9 cellular contexts compared by ENCODE assay signal in genomic region chr10:110865804-110866482, GRCh38. TPM values are rescaled to one million over a fixed set of nuclear protein-coding genes. Genes with fewer than 3 reads are reported as not detected.
A peak's percentile ranks its signal among the peaks of the same experiment; 100 is the strongest.
DNase-seq lines count a peak whose midpoint lies in the region; ATAC-seq, FAIRE-seq and TF ChIP-seq lines count a peak whose summit lies in the region.
"Had no signal": no experiment of that assay in that cellular context is flagged by ENCODE, and none has a peak within 500 bp of the region (broad histone marks: within the 10 kb centered on the region; RNA-seq: fewer than 3 reads in every experiment).

No MANE protein-coding gene starts in this region.

- POLR2A ChIA-PET in IMR-90 (lab: Charles Lee; ENCODE audit: unreplicated experiment), result no interaction called here

- dilution Hi-C loops in IMR-90 (cut with HindIII; ENCODE audit: low sequenced_read_pairs, unreplicated experiment), result no loop called here

- no peak overlapping the region for H2BK15ac ChIP-seq in IMR-90 (ENCODE audit: low read depth, low read length)

- H3K18ac ChIP-seq in IMR-90 (ENCODE audit: low read depth, low read length), result 0 out of 2 replicates have a peak overlapping the region, but pooled peaks have one; percentile 12

- no peaks in the 10 kb centered on the region for H4K20me1 ChIP-seq in IMR-90 (ENCODE audit: insufficient read depth, low read length)

- H3K27ac ChIP-seq in IMR-90 (ENCODE audit: insufficient read depth, low read length), result no peak overlapping the region
- peak overlapping the region; percentile 76 to 85 for H3K27ac ChIP-seq in breast epithelium
- H3K27ac ChIP-seq in prostate gland, result peak overlapping the region; percentile 72 to 74
- H3K27ac ChIP-seq in heart left ventricle, result peak overlapping the region in 6 of 12 donors; percentile 9 to 99 (median 62)
- H3K27ac ChIP-seq: VCaP had no signal

- H3K79me1 ChIP-seq in IMR-90 (ENCODE audit: low read depth in 1 of 2, low read length in 2 of 2), result peaks cover 0 to 4% of the 10 kb centered on the region in 2 experiments; a peak in 1 of 4 replicates

- H3K56ac ChIP-seq in IMR-90 (ENCODE audit: extremely low read depth, insufficient read depth, low read length), result no peak overlapping the region

- H3K4me1 ChIP-seq in IMR-90 (ENCODE audit: control insufficient read depth, insufficient read depth, low read length) (peaks cover 9% of the 10 kb centered on the region), breast epithelium (peaks cover 0 to 19% of the 10 kb centered on the region in 2 donors), prostate gland (replicated peaks) (peaks cover 4% of the 10 kb centered on the region), heart left ventricle (peaks cover 0 to 99% (median 12%) of the 10 kb centered on the region in 12 donors)

- no peak overlapping the region; the same call in 1 of the 2 replicates for H4K91ac ChIP-seq in IMR-90 (ENCODE audit: insufficient read depth, low read depth, low read length)

- in situ Hi-C loops in IMR-90 (cut with MboI; ENCODE audit: low sequenced_read_pairs), result no loop called here

- no peak overlapping the region for H3K14ac ChIP-seq in IMR-90 (replicated peaks; ENCODE audit: low read depth, low read length)

- CTCF ChIA-PET in IMR-90 (lab: Yijun Ruan, JAX), result no interaction called here

- H3K36me3 ChIP-seq in IMR-90 (ENCODE audit: control insufficient read depth, insufficient read depth, low read length) (no peaks in the 10 kb centered on the region), breast epithelium (no peaks in the 10 kb centered on the region), prostate gland (no peaks in the 10 kb centered on the region), heart left ventricle (no peaks in the 10 kb centered on the region)

- H2BK120ac ChIP-seq in IMR-90 (ENCODE audit: low read depth, low read length), result no peak overlapping the region

- WGBS in IMR-90 (ENCODE audit: extremely low coverage in 2 of 2, insufficient read length in 1 of 2), 2 experiments, result 60% methylated on average over 1 of the region's 4 CpGs; no CpG with 5 or more reads in 1 of the 2 experiments
- WGBS in prostate gland, result 40% methylated on average over 4 of the region's 4 CpGs
- 77 to 86% (median 82%) methylated on average over 4 of the region's 4 CpGs for WGBS in heart left ventricle, 4 donors

- no peaks in the 10 kb centered on the region for H3K27me3 ChIP-seq in IMR-90 (ENCODE audit: control insufficient read depth, insufficient read depth, low read length)
- H3K27me3 ChIP-seq in breast epithelium, result no peaks in the 10 kb centered on the region
- H3K27me3 ChIP-seq in prostate gland (replicated peaks; ENCODE audit: insufficient read depth), result no peaks in the 10 kb centered on the region
- H3K27me3 ChIP-seq in heart left ventricle, result no peaks in the 10 kb centered on the region

- no peak overlapping the region for H3K9ac ChIP-seq in IMR-90 (ENCODE audit: low read depth, low read length)

- no peak overlapping the region for H3K4me3 ChIP-seq in IMR-90 (ENCODE audit: insufficient read depth, low read depth, low read length)
- H3K4me3 ChIP-seq in breast epithelium, result no peak overlapping the region
- no peak overlapping the region for H3K4me3 ChIP-seq in prostate gland
- no peak overlapping the region for H3K4me3 ChIP-seq in heart left ventricle

- peak; percentile 5 for FAIRE-seq in GM12891 (lab: Jason Lieb, UNC)

- no TSS peak for BruUV-seq in IMR-90 (replicated peaks; lab: Mats Ljungman, UMichigan)

- no peak overlapping the region; the same call in 1 of the 2 replicates for H3K4ac ChIP-seq in IMR-90 (ENCODE audit: low read depth, low read length)

- H3K4me2 ChIP-seq in IMR-90 (ENCODE audit: low read depth, low read length), result no peak overlapping the region

- H2BK5ac ChIP-seq in IMR-90 (ENCODE audit: low read depth, low read length, poor library complexity, severe bottlenecking), result no peak overlapping the region

- H3K9me3 ChIP-seq in IMR-90 (ENCODE audit: control insufficient read depth, insufficient read depth, low read length) (no peaks in the 10 kb centered on the region), breast epithelium (no peaks in the 10 kb centered on the region), prostate gland (no peaks in the 10 kb centered on the region), heart left ventricle (no peaks in the 10 kb centered on the region)

- H2AK5ac ChIP-seq in IMR-90 (ENCODE audit: low read depth, low read length), result no peak overlapping the region

- no peak for TF ChIP-seq RAD21 in IMR-90 (IDR thresholded peaks at IDR 0.05; ENCODE audit: low read length)

- TF ChIP-seq CTCF in IMR-90 (conservative IDR thresholded peaks at IDR 0.05; ENCODE audit: low read depth, low read length) (no peak), breast epithelium (IDR thresholded peaks at IDR 0.05) (no peak), prostate gland (IDR thresholded peaks at IDR 0.05) (no peak), heart left ventricle (IDR thresholded peaks at IDR 0.05) (no peak)

- peaks cover 11% of the 10 kb centered on the region; the same call in 1 of the 2 replicates for H3K9me1 ChIP-seq in IMR-90 (ENCODE audit: insufficient read depth, low read length)

- peak overlapping the region; percentile 82 for H2AFZ ChIP-seq in IMR-90 (replicated peaks; ENCODE audit: low read length, poor library complexity)

- intact Hi-C loops in IMR-90 (cut with micrococcal nuclease), result no loop called here
- intact Hi-C loops in breast epithelium (cut with DNase I; ENCODE audit: low total_unique reads), result no loop called here
- intact Hi-C loops in prostate gland (cut with DNase I), result no loop called here
- intact Hi-C loops in heart left ventricle (cut with DNase I), result loop anchor here in 2 of 10 donors (5.0 to 10.0 kb wide), 2 partner anchors 39 to 61 kb away; no protein-coding TSS in a partner anchor

- no peak for TF ChIP-seq POLR2A in GM12891 (IDR thresholded peaks at IDR 0.05; ENCODE audit: low read depth, low read length)
- no peak for TF ChIP-seq POLR2A in IMR-90 (IDR thresholded peaks at IDR 0.05; ENCODE audit: low read depth, low read length)
- no peak for TF ChIP-seq POLR2A in breast epithelium (IDR thresholded peaks at IDR 0.05)
- TF ChIP-seq POLR2A in prostate gland (IDR thresholded peaks at IDR 0.05), result no peak
- no peak for TF ChIP-seq POLR2A in heart left ventricle (IDR thresholded peaks at IDR 0.05)

- H2BK20ac ChIP-seq in IMR-90 (ENCODE audit: low read depth, low read length), result 0 out of 2 replicates have a peak overlapping the region, but pooled peaks have one; percentile 47

- DNase-seq in GM12891 (ENCODE audit: insufficient read length, low spot score), result no peak
- DNase-seq in IMR-90, result no peak
- DNase-seq in breast epithelium (ENCODE audit: low spot score in 2 of 2), result no peak
- DNase-seq in prostate gland (ENCODE audit: low spot score), result no peak
- no peak for DNase-seq in middle frontal gyrus (ENCODE audit: extremely low spot score, low spot score)
- no peak for DNase-seq in midbrain (lab: John Stamatoyannopoulos, UW)
- no peak for DNase-seq in activated CD4-positive, alpha-beta T cell treated with anti-CD3 and anti-CD28 coated beads, Interleukin-2, amount 50 U/mL, for 1 hour
- no peak for DNase-seq in heart left ventricle

- H2AK9ac ChIP-seq in IMR-90 (replicated peaks; ENCODE audit: low read depth, low read length, poor library complexity), result no peak overlapping the region

- ATAC-seq in IMR-90 (ENCODE audit: low read depth), result no peak
- ATAC-seq in heart left ventricle, result no peak

- 0 out of 2 replicates have a peak overlapping the region, but pooled peaks have one; percentile 2 for H3K23ac ChIP-seq in IMR-90 (ENCODE audit: low read depth, low read length)

- 0 out of 2 replicates have a peak overlapping the region, but pooled peaks have one; percentile 26 for H4K5ac ChIP-seq in IMR-90 (ENCODE audit: low read depth, low read length)

- H4K8ac ChIP-seq in IMR-90 (ENCODE audit: low read depth in 2 of 2, low read length in 2 of 2), result peak overlapping the region in 1 of 2 experiments; percentile 79; a peak in 1 of 4 replicates

TF ChIP-seq in GM12891, 5 proteins besides CTCF, POLR2A, EP300 and RAD21 (continues in another document):
- no peak for TF ChIP-seq POLR2AphosphoS5 (IDR thresholded peaks at IDR 0.05; ENCODE audit: low read depth, low read length)
- TF ChIP-seq POU2F2 (IDR thresholded peaks at IDR 0.05; ENCODE audit: low read depth, low read length), result no peak
- TF ChIP-seq TAF1 (IDR thresholded peaks at IDR 0.05; ENCODE audit: low read depth, low read length), result no peak
- no peak for TF ChIP-seq PAX5 (IDR thresholded peaks at IDR 0.05; ENCODE audit: insufficient read depth, low read length, severe bottlenecking)

TF ChIP-seq in IMR-90, 13 proteins besides CTCF, POLR2A, EP300 and RAD21 (continues in another document):
- TF ChIP-seq BHLHE40 (IDR thresholded peaks at IDR 0.05; ENCODE audit: low read depth, low read length), result no peak

RNA-seq across cellular contexts. Expression of gene PDCD4, which starts 5.8 kb away (rescaled TPM):
- polyA plus RNA-seq in GM12891 (2012; ENCODE audit: low read depth, missing spikeins), result 287 TPM
- 10.9 and 46.9 TPM in 2 replicates for total RNA-seq in IMR-90 (2012; rRNA removed)
- polyA plus RNA-seq in IMR-90 (2012; rRNA removed), result 42.7 and 49.7 TPM in 2 replicates
- 4.3 and 6.9 TPM in 2 replicates for polyA plus RNA-seq in IMR-90 (2012; cell fraction: cytosol; rRNA removed)
- polyA plus RNA-seq in IMR-90 (2012; cell fraction: nucleus; rRNA removed; ENCODE audit: low replicate concordance), result 1.7 and 24.9 TPM in 2 replicates
- 100 to 1,000 TPM; 101 to 319 (median 161) TPM for total RNA-seq in breast epithelium
- total RNA-seq in prostate gland, result 100 to 1,000 TPM; 104 to 120 TPM
- total RNA-seq in heart left ventricle, result 10 to 100 TPM; 21.7 to 73.2 (median 44.1) TPM
- polyA plus RNA-seq in heart left ventricle, result 10 to 100 TPM; 18.2 to 30.1 TPM

RNA-seq across cellular contexts. Expression of gene BBIP1, which starts 53.0 kb away (rescaled TPM):
- polyA plus RNA-seq in GM12891 (2012; ENCODE audit: low read depth, missing spikeins), result 19.9 TPM
- 17.4 and 21.7 TPM in 2 replicates for total RNA-seq in IMR-90 (2012; rRNA removed)
- 14.4 and 19.9 TPM in 2 replicates for polyA plus RNA-seq in IMR-90 (2012; rRNA removed)
- 1.6 and 2.9 TPM in 2 replicates for polyA plus RNA-seq in IMR-90 (2012; cell fraction: cytosol; rRNA removed)
- polyA plus RNA-seq in IMR-90 (2012; cell fraction: nucleus; rRNA removed; ENCODE audit: low replicate concordance), result 2.9 and 37.6 TPM in 2 replicates
- total RNA-seq in breast epithelium, result 10 to 100 TPM; 20.0 to 35.0 (median 23.6) TPM
- 10 to 100 TPM; 18.8 to 20.9 TPM for total RNA-seq in prostate gland
- 10 to 100 TPM; 19.3 to 32.4 (median 25.2) TPM for total RNA-seq in heart left ventricle
- polyA plus RNA-seq in heart left ventricle, result 10 to 100 TPM; 26.6 to 29.5 TPM

RNA-seq across cellular contexts. Expression of gene SHOC2, which starts 53.5 kb away (rescaled TPM):
- polyA plus RNA-seq in GM12891 (2012; ENCODE audit: low read depth, missing spikeins), result 24.4 TPM
- total RNA-seq in IMR-90 (2012; rRNA removed), result 47.5 TPM in 2 replicates
- polyA plus RNA-seq in IMR-90 (2012; rRNA removed), result 10.8 and 13.4 TPM in 2 replicates
- polyA plus RNA-seq in IMR-90 (2012; cell fraction: cytosol; rRNA removed), result 2.1 and 3.7 TPM in 2 replicates
- polyA plus RNA-seq in IMR-90 (2012; cell fraction: nucleus; rRNA removed; ENCODE audit: low replicate concordance), result 0.90 and 10.5 TPM in 2 replicates
- 10 to 100 TPM; 60.3 to 69.7 (median 65.9) TPM for total RNA-seq in breast epithelium
- 10 to 100 TPM; 31.3 to 56.1 TPM for total RNA-seq in prostate gland
- 10 to 100 TPM; 31.0 to 58.4 (median 45.4) TPM for total RNA-seq in heart left ventricle
- polyA plus RNA-seq in heart left ventricle, result 10 to 100 TPM; 17.9 to 31.6 TPM
